ENCODE assay signal across 1 cellular context in genomic region chr6:37314803-37315515, GRCh38.
TF ChIP-seq lines count a peak whose summit lies in the region.

No MANE protein-coding gene starts in this region.

TF ChIP-seq in K562, 482 proteins besides CTCF, POLR2A, EP300 and RAD21 (continues in another document):
- no peak for TF ChIP-seq PRMT5 (CRISPR knock-in tag; IDR thresholded peaks at IDR 0.05)
- peak; percentile 55; the same call in 1 of the 2 replicates for TF ChIP-seq GABPB1 (CRISPR knock-in tag; IDR thresholded peaks at IDR 0.05)
- no peak for TF ChIP-seq RERE (CRISPR knock-in tag; IDR thresholded peaks at IDR 0.05; ENCODE audit: borderline replicate concordance)
- no peak for TF ChIP-seq E2F3 (CRISPR knock-in tag; IDR thresholded peaks at IDR 0.05)
- peak; percentile 83 for TF ChIP-seq ZFP36 (IDR thresholded peaks at IDR 0.05; ENCODE audit: low read depth, low read length, partially characterized antibody)
- TF ChIP-seq MEIS2 (IDR thresholded peaks at IDR 0.05; ENCODE audit: partially characterized antibody) = peak; percentile 100
- TF ChIP-seq JUND (IDR thresholded peaks at IDR 0.05; ENCODE audit: borderline replicate concordance, low read depth, low read length) = peak; percentile 89
- peak; percentile 85; the same call in 2 of the 3 replicates for TF ChIP-seq JUND (tag; IDR thresholded peaks at IDR 0.05; ENCODE audit: borderline replicate concordance, low read depth, low read length)
- peak; percentile 96 for TF ChIP-seq ARID3A (IDR thresholded peaks at IDR 0.05; ENCODE audit: borderline replicate concordance, low read depth, low read length)
- peak; percentile 96 for TF ChIP-seq RNF2 (IDR thresholded peaks at IDR 0.05)
- peak; percentile 97 for TF ChIP-seq CBFA2T2 (conservative IDR thresholded peaks at IDR 0.05)
- TF ChIP-seq PHTF2 (CRISPR knock-in tag; IDR thresholded peaks at IDR 0.05) = no peak
- TF ChIP-seq ZNF740 (CRISPR knock-in tag; IDR thresholded peaks at IDR 0.05) = no peak
- TF ChIP-seq ZNF740 (tag; IDR thresholded peaks at IDR 0.05) = no peak
- TF ChIP-seq MCM2 (IDR thresholded peaks at IDR 0.05; ENCODE audit: low read depth) = no peak
- no peak for TF ChIP-seq ZNF668 (CRISPR knock-in tag; IDR thresholded peaks at IDR 0.05)
- no peak for TF ChIP-seq FOS (IDR thresholded peaks at IDR 0.05; ENCODE audit: extremely low read depth, insufficient read length)
- TF ChIP-seq ZNF253 (CRISPR knock-in tag; conservative IDR thresholded peaks at IDR 0.05) = no peak
- peak; percentile 96 for TF ChIP-seq PML (IDR thresholded peaks at IDR 0.05; ENCODE audit: low read length)
- peak; percentile 96 for TF ChIP-seq KLF16 (IDR thresholded peaks at IDR 0.05)
- no peak for TF ChIP-seq RFX5 (IDR thresholded peaks at IDR 0.05; ENCODE audit: low read depth, low read length)
- no peak for TF ChIP-seq POLR3G (IDR thresholded peaks at IDR 0.05; ENCODE audit: extremely low read depth, insufficient read length, insufficient replicate concordance)
- no peak for TF ChIP-seq SREBF2 (CRISPR knock-in tag; IDR thresholded peaks at IDR 0.05)
- peak; percentile 86 for TF ChIP-seq ZEB2 (IDR thresholded peaks at IDR 0.05)
- TF ChIP-seq TRIM24 (IDR thresholded peaks at IDR 0.05) = peak; percentile 94 to 95
- no peak for TF ChIP-seq ZNF133 (CRISPR knock-in tag; IDR thresholded peaks at IDR 0.05)
- TF ChIP-seq MAFF (IDR thresholded peaks at IDR 0.05; ENCODE audit: low read length) = peak; percentile 53; the same call in 1 of the 2 replicates
- no peak for TF ChIP-seq ZFP30 (CRISPR knock-in tag; IDR thresholded peaks at IDR 0.05; ENCODE audit: borderline replicate concordance)
- no peak for TF ChIP-seq ZNF436 (CRISPR knock-in tag; IDR thresholded peaks at IDR 0.05)
- no peak for TF ChIP-seq STAT6 (CRISPR knock-in tag; IDR thresholded peaks at IDR 0.05)
- TF ChIP-seq MEF2D (tag; conservative IDR thresholded peaks at IDR 0.05; ENCODE audit: low read depth) = peak; percentile 79
- TF ChIP-seq FOXK1 (CRISPR knock-in tag; IDR thresholded peaks at IDR 0.05; ENCODE audit: borderline replicate concordance) = no peak
- TF ChIP-seq TEAD1 (CRISPR knock-in tag; IDR thresholded peaks at IDR 0.05) = peak; percentile 75 to 92; a peak in 3 of 4 replicates
- TF ChIP-seq TEAD4 (IDR thresholded peaks at IDR 0.05; ENCODE audit: low read length) = peak; percentile 98
- TF ChIP-seq TEAD4 (CRISPR knock-in tag; IDR thresholded peaks at IDR 0.05; ENCODE audit: borderline replicate concordance) = no peak
- TF ChIP-seq ZMIZ1 (IDR thresholded peaks at IDR 0.05; ENCODE audit: low read depth in 2 of 2, low read length in 2 of 2) = peak in 1 of 2 experiments; percentile 98; a peak in 2 of 4 replicates
- no peak for TF ChIP-seq SLC30A9 (CRISPR knock-in tag; IDR thresholded peaks at IDR 0.05)
- 0 out of 4 replicates have a peak, but pooled peaks of 1 of the 2 experiments have one; percentile 65 for TF ChIP-seq UBTF (IDR thresholded peaks at IDR 0.05; ENCODE audit: borderline replicate concordance in 1 of 2, low read depth in 2 of 2, low read length in 2 of 2)
- TF ChIP-seq BCL6 (CRISPR knock-in tag; IDR thresholded peaks at IDR 0.05) = no peak; the same call in 1 of the 2 replicates
- no peak for TF ChIP-seq SPI1 (IDR thresholded peaks at IDR 0.05; ENCODE audit: borderline replicate concordance, low read depth, low read length)
- no peak for TF ChIP-seq ZNF77 (CRISPR knock-in tag; IDR thresholded peaks at IDR 0.05)
- TF ChIP-seq MYNN (IDR thresholded peaks at IDR 0.05) = peak; percentile 95
- no peak for TF ChIP-seq MYNN (CRISPR knock-in tag; IDR thresholded peaks at IDR 0.05)
- peak; percentile 77 to 97; a peak in 3 of 4 replicates for TF ChIP-seq SIN3A (IDR thresholded peaks at IDR 0.05; ENCODE audit: borderline replicate concordance in 2 of 2, control insufficient read depth in 1 of 2, low read depth in 2 of 2, low read length in 2 of 2)
- TF ChIP-seq IRF9 (tag; IDR thresholded peaks at IDR 0.05) = no peak
- peak; percentile 60; the same call in 1 of the 2 replicates for TF ChIP-seq NFE2 (IDR thresholded peaks at IDR 0.05; ENCODE audit: low read depth)
- peak in 1 of 2 experiments; percentile 95; a peak in 2 of 3 replicates for TF ChIP-seq CBX3 (IDR thresholded peaks at IDR 0.05; ENCODE audit: borderline replicate concordance in 1 of 2, low read length in 2 of 2)
- TF ChIP-seq ESRRB (CRISPR knock-in tag; IDR thresholded peaks at IDR 0.05; ENCODE audit: borderline replicate concordance) = no peak
- no peak for TF ChIP-seq ZNF75A (CRISPR knock-in tag; IDR thresholded peaks at IDR 0.05)
- TF ChIP-seq JUNB (CRISPR knock-in tag; conservative IDR thresholded peaks at IDR 0.05) = no peak
